ENCODE assay signal across 21 cellular contexts in genomic region chr12:65630555-65630954, GRCh38.
DNase-seq lines count a peak whose midpoint lies in the region; ATAC-seq, FAIRE-seq and TF ChIP-seq lines count a peak whose summit lies in the region.
"Had no signal": no experiment of that assay in that cellular context is flagged by ENCODE, and none has a peak within 500 bp of the region (broad histone marks: within the 10 kb centered on the region; RNA-seq: fewer than 3 reads in every experiment).

No MANE protein-coding gene starts in this region.

- DNase-seq in GM23248: no peak
- peak; percentile 89 for DNase-seq in LoVo (ENCODE audit: low spot score)
- no peak for DNase-seq in osteoblast (ENCODE audit: insufficient read length, low spot score, missing footprints)
- DNase-seq in kidney tubule cell (ENCODE audit: low spot score): no peak
- DNase-seq in NCI-H82 treated with DMSO at 0.1 percent for 48 hours (lab: John Stamatoyannopoulos, UW; ENCODE audit: unreplicated experiment): no peak
- DNase-seq in AG08395 (ENCODE audit: low spot score): no peak
- DNase-seq: activated CD4-positive, alpha-beta memory T cell treated with anti-CD3 and anti-CD28 coated beads for 36 hours; activated CD4-positive, CD25-positive, alpha-beta regulatory T cell; activated effector memory CD4-positive, alpha-beta T cell treated with Interleukin-2 at 50 U/mL for 16 hours; CD4-positive, CD25-positive, alpha-beta regulatory T cell; dermis blood vessel endothelial cell; GF-D8; H9; left ventricle myocardium superior; NCI-H1105 treated with DMSO at 0.1 percent for 48 hours; NCI-H2081 treated with DMSO at 0.1 percent for 48 hours; testis had no signal

- FAIRE-seq in colon (lab: Jason Lieb, UNC): peak; percentile 75
- FAIRE-seq: HTR-8/SVneo had no signal

- H3K9me3 ChIP-seq in GM23248 (ENCODE audit: low read depth) (no peaks in the 10 kb centered on the region), osteoblast (ENCODE audit: low read depth, low read length) (no peaks in the 10 kb centered on the region)
- H3K9me3 ChIP-seq: testis had no signal

- H3K4me2 ChIP-seq in GM23248 (ENCODE audit: unreplicated experiment): no peak overlapping the region
- no peak overlapping the region for H3K4me2 ChIP-seq in osteoblast (ENCODE audit: insufficient read depth, low read length)

- H3K36me3 ChIP-seq in GM23248 (ENCODE audit: low read depth) (no peaks in the 10 kb centered on the region), osteoblast (ENCODE audit: insufficient read depth, low read length) (no peaks in the 10 kb centered on the region)

- TF ChIP-seq CTCF in osteoblast (IDR thresholded peaks at IDR 0.05; ENCODE audit: extremely low read depth, low read depth, low read length): no peak

- H3K9ac ChIP-seq in GM23248: peak overlapping the region; percentile 57; the same call in 1 of the 2 replicates

- H3K27ac ChIP-seq in GM23248: peak overlapping the region; percentile 96
- H3K27ac ChIP-seq in osteoblast (ENCODE audit: low read depth, low read length): peak overlapping the region; percentile 98
- H3K27ac ChIP-seq: testis had no signal

- no peaks in the 10 kb centered on the region for H4K20me1 ChIP-seq in GM23248 (ENCODE audit: insufficient read depth)
- H4K20me1 ChIP-seq in osteoblast (ENCODE audit: insufficient read depth, low read length): no peaks in the 10 kb centered on the region

- H3K4me3 ChIP-seq in GM23248: no peak overlapping the region
- no peak overlapping the region for H3K4me3 ChIP-seq in osteoblast (ENCODE audit: insufficient read depth, low read length)
- H3K4me3 ChIP-seq: testis had no signal

- H2AFZ ChIP-seq in GM23248: no peak overlapping the region
- no peak overlapping the region for H2AFZ ChIP-seq in osteoblast (ENCODE audit: low read length)

- no peaks in the 10 kb centered on the region for H3K9me2 ChIP-seq in GM23248 (ENCODE audit: insufficient read depth)

- 68 to 77% methylated on average over 3 of the region's 3 CpGs for WGBS in GM23248 (ENCODE audit: low coverage in 1 of 2, low lambda C conversion rate in 2 of 2, missing lambda C conversion rate in 2 of 2), 2 experiments

- peaks cover 59% of the 10 kb centered on the region for H3F3A ChIP-seq in GM23248 (ENCODE audit: insufficient read depth)

- H3K4me1 ChIP-seq in GM23248 (ENCODE audit: insufficient read depth) (peaks cover 59% of the 10 kb centered on the region), osteoblast (ENCODE audit: insufficient read depth, low read length) (peaks cover 50% of the 10 kb centered on the region)
- H3K4me1 ChIP-seq: testis had no signal

- ATAC-seq in GM21786 (IDR thresholded peaks at IDR 0.05; ENCODE audit: unreplicated experiment): no peak
- ATAC-seq: left ventricle myocardium superior; stimulated activated memory B cell treated with anti-CD40 and anti-IgM and Interleukin-4, amounts not matched to agents 10 μg/mL and 1 μg/mL and 100 μg/mL, for 72 hours had no signal

- H3K27me3 ChIP-seq in GM23248 (replicated peaks; ENCODE audit: insufficient read depth) (no peaks in the 10 kb centered on the region), osteoblast (ENCODE audit: insufficient read depth, low read length) (no peaks in the 10 kb centered on the region)
- H3K27me3 ChIP-seq: testis had no signal

- in situ Hi-C loops in GM23248 (cut with MboI): no loop called here

- no peaks in the 10 kb centered on the region for H3K79me2 ChIP-seq in GM23248 (ENCODE audit: insufficient read depth)
- H3K79me2 ChIP-seq in osteoblast (ENCODE audit: insufficient read depth, low read length): no peaks in the 10 kb centered on the region
